ENCODE assay signal across 8 cellular contexts in genomic region chr6:73854998-73855718, GRCh38.
DNase-seq lines count a peak whose midpoint lies in the region; ATAC-seq and TF ChIP-seq lines count a peak whose summit lies in the region.

No MANE protein-coding gene starts in this region.

- H3K9me3 ChIP-seq in CD8-positive, alpha-beta T cell (ENCODE audit: low read length): no peaks in the 10 kb centered on the region
- no peaks in the 10 kb centered on the region for H3K9me3 ChIP-seq in Panc1 (ENCODE audit: control insufficient read depth, insufficient read depth, low read depth, low read length)

- no peaks in the 10 kb centered on the region for H3K36me3 ChIP-seq in CD8-positive, alpha-beta T cell (ENCODE audit: insufficient read depth, low read length)
- no peaks in the 10 kb centered on the region for H3K36me3 ChIP-seq in KMS-11 (ENCODE audit: insufficient read depth)
- no peaks in the 10 kb centered on the region for H3K36me3 ChIP-seq in Panc1 (ENCODE audit: control insufficient read depth, insufficient read depth, low read length)

- no peaks in the 10 kb centered on the region for H3K27me3 ChIP-seq in CD8-positive, alpha-beta T cell (ENCODE audit: insufficient read depth, low read length)
- H3K27me3 ChIP-seq in KMS-11 (ENCODE audit: insufficient read depth, low read depth): no peaks in the 10 kb centered on the region
- no peaks in the 10 kb centered on the region for H3K27me3 ChIP-seq in Panc1 (ENCODE audit: control insufficient read depth, insufficient read depth, low read length)

- no peak overlapping the region for H3K27ac ChIP-seq in CD8-positive, alpha-beta T cell (ENCODE audit: low read depth, low read length)
- H3K27ac ChIP-seq in KMS-11 (no peak overlapping the region), Panc1 (ENCODE audit: low read length) (no peak overlapping the region)

- H3K4me1 ChIP-seq in CD8-positive, alpha-beta T cell (ENCODE audit: insufficient read depth, low read length): no peaks in the 10 kb centered on the region
- H3K4me1 ChIP-seq in KMS-11 (ENCODE audit: low read depth, poor library complexity, severe bottlenecking) (no peaks in the 10 kb centered on the region), Panc1 (ENCODE audit: control insufficient read depth, insufficient read depth, low read length) (no peaks in the 10 kb centered on the region)

- H3K4me3 ChIP-seq in CD8-positive, alpha-beta T cell (ENCODE audit: low read depth, low read length): no peak overlapping the region
- H3K4me3 ChIP-seq in KMS-11 (IDR thresholded peaks at IDR 0.05; ENCODE audit: insufficient read depth, low read depth, low read length) (no peak overlapping the region), Panc1 (ENCODE audit: low read depth in 2 of 2, low read length in 2 of 2) (no peak overlapping the region)

- no peaks in the 10 kb centered on the region for H3K36me3 Mint-ChIP-seq in CD8-positive, alpha-beta T cell
- H3K36me3 Mint-ChIP-seq in naive B cell: no peaks in the 10 kb centered on the region

- POLR2A ChIA-PET in CD8-positive, alpha-beta T cell (lab: Charles Lee): no interaction called here
- POLR2A ChIA-PET in Panc1 (lab: Charles Lee): no interaction called here

- no peaks in the 10 kb centered on the region for H3K9me3 Mint-ChIP-seq in CD8-positive, alpha-beta T cell
- peaks cover 0 to 9% (median 3%) of the 10 kb centered on the region in 7 donors for H3K9me3 Mint-ChIP-seq in naive B cell

- no peak overlapping the region for H3K27ac Mint-ChIP-seq in CD8-positive, alpha-beta T cell
- no peak overlapping the region for H3K27ac Mint-ChIP-seq in naive B cell

- BruUV-seq in Panc1 (replicated peaks; lab: Mats Ljungman, UMichigan): no TSS peak

- peak; percentile 64 for TF ChIP-seq CTCF in CD8-positive, alpha-beta T cell (IDR thresholded peaks at IDR 0.05)
- TF ChIP-seq CTCF in KMS-11 (conservative IDR thresholded peaks at IDR 0.05; ENCODE audit: low read depth, low read length) (peak; percentile 88), Panc1 (IDR thresholded peaks at IDR 0.05) (peak; percentile 81; the same call in 1 of the 2 replicates)

- no peaks in the 10 kb centered on the region for H3K79me2 ChIP-seq in KMS-11 (ENCODE audit: insufficient read depth, low read depth)

- H3K27me3 Mint-ChIP-seq in CD8-positive, alpha-beta T cell (ENCODE audit: low read depth): no peaks in the 10 kb centered on the region
- no peaks in the 10 kb centered on the region for H3K27me3 Mint-ChIP-seq in naive B cell

- no peak overlapping the region for H3K4me2 ChIP-seq in KMS-11

- H4K20me1 ChIP-seq in KMS-11 (ENCODE audit: insufficient read depth): no peaks in the 10 kb centered on the region

- H2AFZ ChIP-seq in KMS-11 (ENCODE audit: low read depth): no peak overlapping the region

- no peaks in the 10 kb centered on the region for H3K4me1 Mint-ChIP-seq in CD8-positive, alpha-beta T cell (ENCODE audit: low read depth)
- no peaks in the 10 kb centered on the region for H3K4me1 Mint-ChIP-seq in naive B cell

- H3K9ac ChIP-seq in KMS-11: no peak overlapping the region

- intact Hi-C loops in CD8-positive, alpha-beta T cell (cut with DNase I, micrococcal nuclease): loop anchor here (1.0 to 10.0 kb wide), 3 partner anchors 1354 to 1677 kb away; no protein-coding TSS in a partner anchor
- intact Hi-C loops in Panc1 (cut with micrococcal nuclease; ENCODE audit: unreplicated experiment): loop anchor here (5.0 kb wide), 1 partner anchor 1357 kb away; no protein-coding TSS in a partner anchor
- intact Hi-C loops in left colon (cut with DNase I, micrococcal nuclease): loop anchor here in 1 of 2 donors (5.0 kb wide), 1 partner anchor 1347 kb away; no protein-coding TSS in a partner anchor

- peak in 1 of 7 experiments; percentile 27 for DNase-seq in CD8-positive, alpha-beta T cell
- DNase-seq in Panc1 (ENCODE audit: low read depth, low spot score) (no peak), naive B cell (peak; percentile 13), left colon (no peak)
- peak; percentile 22 for DNase-seq in effector CD4-positive, alpha-beta T cell

- in situ Hi-C loops in Panc1 (cut with HindIII; ENCODE audit: low pct_unique_long_range_greater_than_20kb, low sequenced_read_pairs): no loop called here

- H3K4me3 Mint-ChIP-seq in CD8-positive, alpha-beta T cell: no peak overlapping the region
- H3K4me3 Mint-ChIP-seq in naive B cell: no peak overlapping the region

- no peak for ATAC-seq in CD8-positive, alpha-beta T cell
- ATAC-seq in GM18867 (IDR thresholded peaks at IDR 0.05; ENCODE audit: unreplicated experiment) (peak; percentile 63), Panc1 (no peak), naive B cell (ENCODE audit: low read depth in 2 of 2) (peak in 1 of 2 donors; percentile 46), HG03039 (IDR thresholded peaks at IDR 0.05; ENCODE audit: unreplicated experiment) (no peak), left colon (no peak)

- CTCF ChIA-PET in CD8-positive, alpha-beta T cell (lab: Charles Lee): interaction anchor here (0.6 to 4.8 kb wide), 6 partner anchors 10 to 1654 kb away, joined by 3 to 33 read pairs (median 4); no protein-coding TSS in a partner anchor
- CTCF ChIA-PET in Panc1 (lab: Charles Lee): no interaction called here

Comparison
In these comparisons a context has a peak if more than half of its experiments do, and no peak if none do; other contexts are left out.
1. DNase-seq: peak in effector CD4-positive, alpha-beta T cell (single experiment) and naive B cell (single experiment); none in Panc1 (single experiment) and left colon (0 of 2).
2. Peak in every context shown above with its lines, with median percentiles within 50 percentile points of each other: CTCF ChIP-seq.